ENCODE assay signal across 12 cellular contexts in genomic region chr1:31058012-31058411, GRCh38. TPM values are rescaled to one million over a fixed set of nuclear protein-coding genes. Genes with fewer than 3 reads are reported as not detected.
DNase-seq lines count a peak whose midpoint lies in the region; ATAC-seq, FAIRE-seq and TF ChIP-seq lines count a peak whose summit lies in the region.
"Had no signal": no experiment of that assay in that cellular context is flagged by ENCODE, and none has a peak within 500 bp of the region (broad histone marks: within the 10 kb centered on the region; RNA-seq: fewer than 3 reads in every experiment).

No MANE protein-coding gene starts in this region.

- BruUV-seq in HepG2 (replicated peaks; lab: Mats Ljungman, UMichigan): TSS peak; percentile 26

- H3K4me1 ChIP-seq in HepG2 (ENCODE audit: insufficient read depth, low read length) (peaks cover 89% of the 10 kb centered on the region), right lobe of liver (peaks cover 0 to 71% (median 25%) of the 10 kb centered on the region in 4 donors)

- H3K4me3 Mint-ChIP-seq in T-helper 17 cell (peak overlapping the region; percentile 78), type B pancreatic cell (peak overlapping the region; percentile 3)

- ATAC-seq in HepG2 (no peak), right lobe of liver (no peak), T-helper 17 cell (peak; percentile 65), GM19467 (IDR thresholded peaks at IDR 0.05; ENCODE audit: unreplicated experiment) (no peak), HG03571 (IDR thresholded peaks at IDR 0.05; ENCODE audit: unreplicated experiment) (no peak)
- ATAC-seq: heart left ventricle had no signal

- no peak overlapping the region for H3K27ac ChIP-seq in HepG2 (ENCODE audit: extremely low read length, insufficient read depth, low read length)
- no peak overlapping the region for H3K27ac ChIP-seq in right lobe of liver
- H3K27ac ChIP-seq: heart left ventricle, ovary, vagina had no signal

- H3K36me3 ChIP-seq in HepG2 (replicated peaks in 1 of 2; ENCODE audit: control insufficient read depth in 1 of 2, insufficient read depth in 2 of 2, low read length in 2 of 2) (peaks cover 19 to 58% of the 10 kb centered on the region in 2 experiments), right lobe of liver (peaks cover 0 to 25% (median 9%) of the 10 kb centered on the region in 4 donors)
- H3K36me3 ChIP-seq: ovary had no signal

- peaks cover 96% of the 10 kb centered on the region for H3K79me2 ChIP-seq in HepG2 (ENCODE audit: insufficient read depth, low read length)

- no peak for TF ChIP-seq POLR2A in HepG2 (IDR thresholded peaks at IDR 0.05; ENCODE audit: insufficient read depth in 1 of 2, low read depth in 2 of 2, low read length in 2 of 2)
- TF ChIP-seq POLR2A in right lobe of liver (IDR thresholded peaks at IDR 0.05): no peak

- no peaks in the 10 kb centered on the region for H3K9me3 ChIP-seq in HepG2 (ENCODE audit: low read length)
- H3K9me3 ChIP-seq in right lobe of liver: no peaks in the 10 kb centered on the region
- no peaks in the 10 kb centered on the region for H3K9me3 ChIP-seq in T-helper 17 cell (ENCODE audit: control insufficient read depth, low read length, poor library complexity, severe bottlenecking)
- H3K9me3 ChIP-seq: heart left ventricle, ovary, vagina had no signal

- H3K27ac Mint-ChIP-seq in T-helper 17 cell: peak overlapping the region; percentile 95
- peak overlapping the region; percentile 4 for H3K27ac Mint-ChIP-seq in type B pancreatic cell

- TF ChIP-seq EP300 in HepG2 (IDR thresholded peaks at IDR 0.05; ENCODE audit: low read depth in 2 of 2, low read length in 2 of 2) (no peak), HepG2 (CRISPR knock-in tag; IDR thresholded peaks at IDR 0.05; ENCODE audit: borderline replicate concordance) (no peak)

- no peak for TF ChIP-seq RAD21 in HepG2 (CRISPR knock-in tag; IDR thresholded peaks at IDR 0.05)

- H3K9me3 Mint-ChIP-seq in type B pancreatic cell: no peaks in the 10 kb centered on the region

- CTCF ChIA-PET in HepG2 (lab: Yijun Ruan, JAX; ENCODE audit: low intra/inter-chr PET ratio, low total read pairs): no interaction called here

- no peaks in the 10 kb centered on the region for H3K27me3 Mint-ChIP-seq in T-helper 17 cell
- H3K27me3 Mint-ChIP-seq in type B pancreatic cell: no peaks in the 10 kb centered on the region

- H3K4me2 ChIP-seq in HepG2 (ENCODE audit: low read depth, low read length): no peak overlapping the region

- H2AFZ ChIP-seq in HepG2 (ENCODE audit: low read length): no peak overlapping the region

- no peaks in the 10 kb centered on the region for H3K27me3 ChIP-seq in HepG2 (ENCODE audit: control insufficient read depth in 1 of 2, insufficient read depth in 2 of 2, low read length in 2 of 2)
- H3K27me3 ChIP-seq in right lobe of liver: no peaks in the 10 kb centered on the region
- H3K27me3 ChIP-seq: heart left ventricle, ovary, vagina had no signal

- intact Hi-C loops in HepG2 (cut with micrococcal nuclease; ENCODE audit: unreplicated experiment): no loop called here
- intact Hi-C loops in right lobe of liver (cut with DNase I): no loop called here

- DNase-seq in HepG2 (ENCODE audit: low spot score) (no peak), right lobe of liver (no peak), T-helper 17 cell (no peak), type B pancreatic cell (ENCODE audit: extremely low spot score, unreplicated experiment) (no peak)
- peak; percentile 40 for DNase-seq in central memory CD4-positive, alpha-beta T cell
- DNase-seq: heart left ventricle, NCI-H187 treated with DMSO at 0.1 percent for 48 hours, ovary had no signal

- in situ Hi-C loops in HepG2 (cut with HindIII; ENCODE audit: extremely low pct_ligation_motif_present, low pct_unique_long_range_greater_than_20kb): no loop called here

- WGBS in HepG2 (ENCODE audit: low lambda C conversion rate): 99% methylated on average over 4 of the region's 4 CpGs
- 92% methylated on average over 4 of the region's 4 CpGs for WGBS in right lobe of liver (ENCODE audit: insufficient coverage, low coverage, low lambda C conversion rate, missing lambda C conversion rate)

- peaks cover 42% of the 10 kb centered on the region for H3K4me1 Mint-ChIP-seq in T-helper 17 cell
- peaks cover 36% of the 10 kb centered on the region for H3K4me1 Mint-ChIP-seq in type B pancreatic cell (ENCODE audit: unreplicated experiment)

- POLR2A ChIA-PET in HepG2 (lab: Yijun Ruan, JAX): no interaction called here

- H3K36me3 Mint-ChIP-seq in T-helper 17 cell (ENCODE audit: low read depth) (peaks cover 10% of the 10 kb centered on the region), type B pancreatic cell (peaks cover 31% of the 10 kb centered on the region)

- peaks cover 99% of the 10 kb centered on the region for H4K20me1 ChIP-seq in HepG2 (ENCODE audit: insufficient read depth, low read length)

- FAIRE-seq in HepG2 (lab: Jason Lieb, UNC): no peak
- FAIRE-seq: GM19239 had no signal

- TF ChIP-seq CTCF in HepG2 (CRISPR knock-in tag; IDR thresholded peaks at IDR 0.05) (no peak), right lobe of liver (IDR thresholded peaks at IDR 0.05) (no peak), type B pancreatic cell (conservative IDR thresholded peaks at IDR 0.05) (no peak)

- no peak overlapping the region for H3K9ac ChIP-seq in HepG2 (ENCODE audit: insufficient read depth, low read depth, low read length)

- H3K4me3 ChIP-seq in HepG2 (replicated peaks in 1 of 3; ENCODE audit: insufficient read depth in 1 of 3, low read depth in 2 of 3, low read length in 3 of 3) (no peak overlapping the region), right lobe of liver (no peak overlapping the region)
- H3K4me3 ChIP-seq: heart left ventricle, ovary, vagina had no signal

TF ChIP-seq in HepG2, 621 proteins besides CTCF, POLR2A, EP300 and RAD21 (continues in another document):
- TF ChIP-seq ATF6 (CRISPR knock-in tag; conservative IDR thresholded peaks at IDR 0.05) (no peak), ZNF891 (CRISPR knock-in tag; IDR thresholded peaks at IDR 0.05) (no peak), MAFG (CRISPR knock-in tag; IDR thresholded peaks at IDR 0.05) (no peak), ZNF576 (CRISPR knock-in tag; IDR thresholded peaks at IDR 0.05) (no peak)

RNA-seq across cellular contexts. Expression of gene PUM1, which starts 7.5 kb away (rescaled TPM):
- total RNA-seq in HepG2 (2016; rRNA removed; fragmentation: Illumina TruSeq; extraction: Trizol) (64.7 and 84.6 TPM in 2 replicates), right lobe of liver (10 to 100 TPM; 30.9 to 51.6 (median 42.0) TPM), T-helper 17 cell (100 to 1,000 TPM; 186 to 202 TPM), type B pancreatic cell (ENCODE audit: low replicate concordance) (185 and 196 TPM in 2 replicates)
- 68.9 and 70.1 TPM in 2 replicates for total RNA-seq in HepG2 (2016; cell fraction: cytosol; rRNA removed; fragmentation: Illumina TruSeq; extraction: Trizol; ENCODE audit: low read depth)
- total RNA-seq in HepG2 (2016; cell fraction: insoluble cytoplasmic fraction; rRNA removed; fragmentation: Illumina TruSeq; extraction: Trizol): 57.0 and 74.5 TPM in 2 replicates
- 30.6 and 37.0 TPM in 2 replicates for total RNA-seq in HepG2 (2016; cell fraction: membrane; rRNA removed; fragmentation: Illumina TruSeq; extraction: Trizol)
- total RNA-seq in HepG2 (2016; cell fraction: nucleus; rRNA removed; fragmentation: Illumina TruSeq; extraction: Trizol): 99.1 and 105 TPM in 2 replicates
- 91.0 and 95.0 TPM in 2 replicates for polyA plus RNA-seq in HepG2 (2011; rRNA removed)
- 98.1 and 107 TPM in 2 replicates for polyA plus RNA-seq in HepG2 (2011; cell fraction: cytosol; rRNA removed)
- polyA plus RNA-seq in HepG2 (2011; cell fraction: nucleus; rRNA removed): 116 and 134 TPM in 2 replicates
- 83.5 and 85.2 TPM in 2 replicates for polyA plus RNA-seq in HepG2 (2012)
- polyA plus RNA-seq in HepG2 (2016; cell fraction: cytosol; fragmentation: Illumina TruSeq; extraction: Trizol; ENCODE audit: low read depth): 1.5 and 2.0 TPM in 2 replicates
- polyA plus RNA-seq in HepG2 (2016; cell fraction: insoluble cytoplasmic fraction; fragmentation: Illumina TruSeq; extraction: Trizol; ENCODE audit: low read depth): 53.8 and 55.5 TPM in 2 replicates
- polyA plus RNA-seq in HepG2 (2016; cell fraction: membrane; fragmentation: Illumina TruSeq; extraction: Trizol; ENCODE audit: low read depth): 6.6 and 7.3 TPM in 2 replicates
- 59.9 and 64.4 TPM in 2 replicates for polyA plus RNA-seq in HepG2 (2016; cell fraction: nucleus; fragmentation: Illumina TruSeq; extraction: Trizol; ENCODE audit: insufficient read depth, low read depth)
- polyA minus RNA-seq in HepG2 (2011; rRNA and poly(A)+ RNA removed; ENCODE audit: low replicate concordance): 428 and 564 TPM in 2 replicates
- polyA minus RNA-seq in HepG2 (2011; cell fraction: cytosol; rRNA and poly(A)+ RNA removed): 112 and 124 TPM in 2 replicates
- 187 and 190 TPM in 2 replicates for polyA minus RNA-seq in HepG2 (2011; cell fraction: nucleus; rRNA and poly(A)+ RNA removed)
